ENCODE assay signal across 1 cellular context in the genomic region with DNA sequence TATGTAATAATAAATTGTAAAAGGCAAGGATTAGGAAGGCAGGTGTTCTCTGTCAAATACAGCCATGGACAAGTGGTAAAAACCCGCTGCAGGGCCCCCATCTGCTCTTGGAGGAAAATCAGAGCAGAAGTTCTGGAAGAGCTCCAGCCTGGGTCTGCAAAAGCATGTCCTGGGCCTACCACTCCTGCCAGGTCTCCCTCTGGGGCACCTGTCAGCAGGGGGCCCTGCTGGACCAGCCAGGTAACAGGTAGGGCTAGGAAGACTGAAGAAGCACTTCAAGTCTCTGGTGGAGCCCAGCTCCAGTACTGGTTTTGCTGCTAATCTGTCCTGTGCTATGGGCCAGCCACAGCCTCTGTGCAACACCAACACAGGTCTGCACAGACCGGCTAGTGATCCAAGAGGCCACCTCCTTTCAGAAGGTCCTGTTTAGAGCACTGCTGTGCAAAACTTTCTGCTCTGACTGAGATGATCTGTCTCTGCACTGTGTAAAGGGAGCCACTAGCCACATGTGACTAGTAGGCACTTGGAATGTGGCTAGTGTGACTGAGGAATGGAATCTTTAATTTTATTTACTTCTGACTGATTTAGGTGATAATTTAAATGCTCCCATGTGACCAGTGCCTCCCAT.
TF ChIP-seq lines count a peak whose summit lies in the region.

No MANE protein-coding gene starts in this region.

TF ChIP-seq in WTC11, 78 proteins besides CTCF, POLR2A, EP300 and RAD21 (continued from another document):
- TF ChIP-seq, protein P1, sequence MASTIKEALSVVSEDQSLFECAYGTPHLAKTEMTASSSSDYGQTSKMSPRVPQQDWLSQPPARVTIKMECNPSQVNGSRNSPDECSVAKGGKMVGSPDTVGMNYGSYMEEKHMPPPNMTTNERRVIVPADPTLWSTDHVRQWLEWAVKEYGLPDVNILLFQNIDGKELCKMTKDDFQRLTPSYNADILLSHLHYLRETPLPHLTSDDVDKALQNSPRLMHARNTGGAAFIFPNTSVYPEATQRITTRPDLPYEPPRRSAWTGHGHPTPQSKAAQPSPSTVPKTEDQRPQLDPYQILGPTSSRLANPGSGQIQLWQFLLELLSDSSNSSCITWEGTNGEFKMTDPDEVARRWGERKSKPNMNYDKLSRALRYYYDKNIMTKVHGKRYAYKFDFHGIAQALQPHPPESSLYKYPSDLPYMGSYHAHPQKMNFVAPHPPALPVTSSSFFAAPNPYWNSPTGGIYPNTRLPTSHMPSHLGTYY (CRISPR knock-in tag; IDR thresholded peaks at IDR 0.05) = no peak
- TF ChIP-seq NFYB (CRISPR knock-in tag; conservative IDR thresholded peaks at IDR 0.05; ENCODE audit: low read depth) (no peak), JAZF1 (CRISPR knock-in tag; IDR thresholded peaks at IDR 0.05) (no peak), IRF2 (CRISPR knock-in tag; IDR thresholded peaks at IDR 0.05; ENCODE audit: borderline replicate concordance, low read depth) (no peak), SMAD4 (CRISPR knock-in tag; IDR thresholded peaks at IDR 0.05) (no peak), TP53 (CRISPR knock-in tag; IDR thresholded peaks at IDR 0.05) (no peak), TCF7 (CRISPR knock-in tag; IDR thresholded peaks at IDR 0.05; ENCODE audit: low read depth) (no peak)
- TF ChIP-seq, protein P2, sequence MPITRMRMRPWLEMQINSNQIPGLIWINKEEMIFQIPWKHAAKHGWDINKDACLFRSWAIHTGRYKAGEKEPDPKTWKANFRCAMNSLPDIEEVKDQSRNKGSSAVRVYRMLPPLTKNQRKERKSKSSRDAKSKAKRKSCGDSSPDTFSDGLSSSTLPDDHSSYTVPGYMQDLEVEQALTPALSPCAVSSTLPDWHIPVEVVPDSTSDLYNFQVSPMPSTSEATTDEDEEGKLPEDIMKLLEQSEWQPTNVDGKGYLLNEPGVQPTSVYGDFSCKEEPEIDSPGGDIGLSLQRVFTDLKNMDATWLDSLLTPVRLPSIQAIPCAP (CRISPR knock-in tag; IDR thresholded peaks at IDR 0.05) = no peak
- TF ChIP-seq, protein P3, sequence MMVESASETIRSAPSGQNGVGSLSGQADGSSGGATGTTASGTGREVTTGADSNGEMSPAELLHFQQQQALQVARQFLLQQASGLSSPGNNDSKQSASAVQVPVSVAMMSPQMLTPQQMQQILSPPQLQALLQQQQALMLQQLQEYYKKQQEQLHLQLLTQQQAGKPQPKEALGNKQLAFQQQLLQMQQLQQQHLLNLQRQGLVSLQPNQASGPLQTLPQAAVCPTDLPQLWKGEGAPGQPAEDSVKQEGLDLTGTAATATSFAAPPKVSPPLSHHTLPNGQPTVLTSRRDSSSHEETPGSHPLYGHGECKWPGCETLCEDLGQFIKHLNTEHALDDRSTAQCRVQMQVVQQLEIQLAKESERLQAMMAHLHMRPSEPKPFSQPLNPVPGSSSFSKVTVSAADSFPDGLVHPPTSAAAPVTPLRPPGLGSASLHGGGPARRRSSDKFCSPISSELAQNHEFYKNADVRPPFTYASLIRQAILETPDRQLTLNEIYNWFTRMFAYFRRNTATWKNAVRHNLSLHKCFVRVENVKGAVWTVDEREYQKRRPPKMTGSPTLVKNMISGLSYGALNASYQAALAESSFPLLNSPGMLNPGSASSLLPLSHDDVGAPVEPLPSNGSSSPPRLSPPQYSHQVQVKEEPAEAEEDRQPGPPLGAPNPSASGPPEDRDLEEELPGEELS (CRISPR knock-in tag; IDR thresholded peaks at IDR 0.05) = no peak
- TF ChIP-seq, protein P4, sequence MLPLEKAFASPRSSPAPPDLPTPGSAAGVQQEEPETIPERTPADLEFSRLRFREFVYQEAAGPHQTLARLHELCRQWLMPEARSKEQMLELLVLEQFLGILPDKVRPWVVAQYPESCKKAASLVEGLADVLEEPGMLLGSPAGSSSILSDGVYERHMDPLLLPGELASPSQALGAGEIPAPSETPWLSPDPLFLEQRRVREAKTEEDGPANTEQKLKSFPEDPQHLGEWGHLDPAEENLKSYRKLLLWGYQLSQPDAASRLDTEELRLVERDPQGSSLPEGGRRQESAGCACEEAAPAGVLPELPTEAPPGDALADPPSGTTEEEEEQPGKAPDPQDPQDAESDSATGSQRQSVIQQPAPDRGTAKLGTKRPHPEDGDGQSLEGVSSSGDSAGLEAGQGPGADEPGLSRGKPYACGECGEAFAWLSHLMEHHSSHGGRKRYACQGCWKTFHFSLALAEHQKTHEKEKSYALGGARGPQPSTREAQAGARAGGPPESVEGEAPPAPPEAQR (CRISPR knock-in tag; IDR thresholded peaks at IDR 0.05) = no peak
